ENCODE assay signal across 31 cellular contexts in genomic region chr20:24531202-24531601, GRCh38.
"Had no signal": no experiment of that assay in that cellular context is flagged by ENCODE, and none has a peak within 500 bp of the region (broad histone marks: within the 10 kb centered on the region; RNA-seq: fewer than 3 reads in every experiment).

No MANE protein-coding gene starts in this region.

- H3K36me3 ChIP-seq: adrenal gland, ascending aorta, brain microvascular endothelial cell, breast epithelium, cardiac muscle cell had no signal

- H3K27ac ChIP-seq: adrenal gland, ascending aorta, body of pancreas, brain microvascular endothelial cell, breast epithelium, cardiac muscle cell had no signal

- H3K4me3 ChIP-seq: adrenal gland, ascending aorta, body of pancreas, breast epithelium, cardiac muscle cell had no signal

- DNase-seq: activated effector memory CD4-positive, alpha-beta T cell treated with anti-CD3 and anti-CD28 coated beads, Interleukin-2, amount 50 U/mL, for 16 hours; activated effector memory CD4-positive, alpha-beta T cell treated with Interleukin-2 at 50 U/mL for 16 hours; activated gamma-delta T cell; activated gamma-delta T cell treated with Interleukin-2 at 50 U/mL for 16 hours; activated naive CD4-positive, alpha-beta T cell; activated naive CD4-positive, alpha-beta T cell treated with anti-CD3 and anti-CD28 coated beads for 36 hours; activated naive CD4-positive, alpha-beta T cell treated with anti-CD3 and anti-CD28 coated beads, Interleukin-2, amount 10 ng/mL, durations not matched to agents 7 days and 5 days; activated naive CD4-positive, alpha-beta T cell treated with anti-CD3 and anti-CD28 coated beads, Interleukin-2, amount 50 U/mL, for 16 hours; activated naive CD4-positive, alpha-beta T cell treated with Interleukin-2 at 50 U/mL for 16 hours; activated naive CD8-positive, alpha-beta T cell treated with anti-CD3 and anti-CD28 coated beads for 36 hours; activated naive CD8-positive, alpha-beta T cell treated with anti-CD3 and anti-CD28 coated beads, Interleukin-2, amount 10 ng/mL, durations not matched to agents 7 days and 5 days; activated naive CD8-positive, alpha-beta T cell treated with anti-CD3 and anti-CD28 coated beads, Interleukin-2, amount 50 U/mL, for 24 hours; activated T-cell treated with anti-CD3 and anti-CD28 coated beads, Interleukin-2, amount 50 U/mL, for 1 hour; activated T-cell treated with anti-CD3 and anti-CD28 coated beads, Interleukin-2, amount 50 U/mL, for 24 hours; activated T-cell treated with anti-CD3 and anti-CD28 coated beads, Interleukin-2, amount 50 U/mL, for 4 hours; activated T-cell treated with anti-CD3 and anti-CD28 coated beads, Interleukin-2, amount 50 U/mL, for 48 hours; activated T-cell treated with anti-CD3 and anti-CD28 coated beads, Interleukin-2, amount 50 U/mL, for 72 hours; adrenal gland; amniotic stem cell; amygdala; anterior cingulate cortex; aorta; body of pancreas; brain microvascular endothelial cell; central memory CD4-positive, alpha-beta T cell; cerebellar nuclear complex had no signal

- H3K4me1 ChIP-seq: adrenal gland, ascending aorta, body of pancreas, breast epithelium had no signal

- FAIRE-seq: astrocyte, bronchial epithelial cell had no signal

- H3K9me3 ChIP-seq: adrenal gland, ascending aorta, body of pancreas, breast epithelium had no signal

- H3K27me3 ChIP-seq: adrenal gland, ascending aorta, body of pancreas, brain microvascular endothelial cell, breast epithelium, cardiac muscle cell had no signal
